In genomic region chr13:100734194-100734720, GRCh38 we compare ENCODE assay signal across 21 cellular contexts. TPM values are rescaled to one million over a fixed set of nuclear protein-coding genes. Genes with fewer than 3 reads are reported as not detected.
DNase-seq lines count a peak whose midpoint lies in the region; ATAC-seq lines count a peak whose summit lies in the region.
"Had no signal": no experiment of that assay in that cellular context is flagged by ENCODE, and none has a peak within 500 bp of the region (broad histone marks: within the 10 kb centered on the region; RNA-seq: fewer than 3 reads in every experiment).

No MANE protein-coding gene starts in this region.

- in situ Hi-C loops in ACHN (cut with HindIII; ENCODE audit: low pct_ligation_motif_present, low pct_unique_long_range_greater_than_20kb, low sequenced_read_pairs) = no loop called here

- H3K27ac ChIP-seq in caudate nucleus (ENCODE audit: low read depth, low read length) = no peak overlapping the region
- H3K27ac ChIP-seq: 22Rv1, KMS-11, PC-9, RWPE1 had no signal

- peak; percentile 95 for ATAC-seq in left lobe of liver
- no peak for ATAC-seq in GM21447 (IDR thresholded peaks at IDR 0.05; ENCODE audit: unreplicated experiment)
- no peak for ATAC-seq in GM18502 (IDR thresholded peaks at IDR 0.05; ENCODE audit: poor library complexity, unreplicated experiment)
- ATAC-seq: GM12878, SK-N-SH treated with all-trans-retinoic acid at 6 μM for 48 hours, T-cell had no signal

- peak; percentile 41 for DNase-seq in DMS53 (lab: John Stamatoyannopoulos, UW)
- no peak for DNase-seq in DMS53 treated with DMSO at 0.1 percent for 48 hours (lab: John Stamatoyannopoulos, UW; ENCODE audit: unreplicated experiment)
- peak; percentile 59 for DNase-seq in NCI-H526 treated with DMSO at 0.1 percent for 48 hours (lab: John Stamatoyannopoulos, UW)
- DNase-seq in left lobe of liver (ENCODE audit: low spot score) = peak; percentile 75
- no peak for DNase-seq in caudate nucleus (lab: John Stamatoyannopoulos, UW)
- DNase-seq in ACHN = no peak
- DNase-seq: DMS 273 treated with DMSO at 0.1 percent for 48 hours, NCI-H1092, NCI-H1436 treated with DMSO at 0.1 percent for 48 hours, NCI-H2081, NCI-H446 treated with DMSO at 0.1 percent for 48 hours, SIG-M5, T-cell had no signal

RNA-seq across cellular contexts. Expression of gene TMTC4, which starts 59.7 kb away (rescaled TPM):
- total RNA-seq in left lobe of liver = 17.2 TPM

Comparison
In these comparisons a context has a peak if more than half of its experiments do, and no peak if none do; other contexts are left out.
1. DNase-seq: peak in DMS53 (single experiment), NCI-H526 treated with DMSO at 0.1 percent for 48 hours (single experiment) and left lobe of liver (single experiment); none in DMS53 treated with DMSO at 0.1 percent for 48 hours (single experiment), caudate nucleus (0 of 61) and ACHN (single experiment).